ENCODE assay signal across 8 cellular contexts in genomic region chr10:24621035-24621795, GRCh38.
DNase-seq lines count a peak whose midpoint lies in the region; ATAC-seq, FAIRE-seq and TF ChIP-seq lines count a peak whose summit lies in the region.
"Not testable (repeated sequence)": the region's sequence is repeated elsewhere in the genome, so short reads cannot be mapped to it uniquely, and the experiment has no call there.

No MANE protein-coding gene starts in this region.

- H3K4me2 ChIP-seq in DOHH2 (ENCODE audit: low read length), result peak overlapping the region; percentile 61

- H3K4me3 Mint-ChIP-seq in CD4-positive, alpha-beta T cell, result peak overlapping the region; percentile 39
- H3K4me3 Mint-ChIP-seq in activated T-helper 1 cell treated with anti-CD3 and anti-CD28 coated beads, Interleukin-12 subunit alpha, Interleukin-12 subunit beta, Interleukin-2, Interleukin-4 antibody, amounts not matched to agents 30 ng/mL and 10 ng/mL and 1 ng/mL, durations not matched to agents 14 hours and 24 hours and 36 hours, result not testable (repeated sequence)
- peak overlapping the region in 4 of 10 donors; percentile 23 to 61 (median 52) for H3K4me3 Mint-ChIP-seq in naive thymus-derived CD8-positive, alpha-beta T cell

- intact Hi-C loops in CD4-positive, alpha-beta T cell (cut with DNase I, micrococcal nuclease), result loop anchor here in 1 of 2 experiments (5.0 kb wide), 1 partner anchor 261 kb away; no protein-coding TSS in a partner anchor
- intact Hi-C loops in activated T-helper 1 cell treated with anti-CD3 and anti-CD28 coated beads, Interleukin-12 subunit alpha, Interleukin-12 subunit beta, Interleukin-2, Interleukin-4 antibody, amounts not matched to agents 30 ng/mL and 10 ng/mL and 1 ng/mL, durations not matched to agents 14 hours and 24 hours and 36 hours (cut with micrococcal nuclease), result not testable (repeated sequence)

- not testable (repeated sequence) for ATAC-seq in CD4-positive, alpha-beta T cell (ENCODE audit: poor library complexity); naive thymus-derived CD8-positive, alpha-beta T cell
- ATAC-seq in RWPE2 (ENCODE audit: low read depth) (peak; percentile 47; the same call in 1 of the 3 replicates), esophagus mucosa (peak; percentile 46)

- not testable (repeated sequence) for H3K9me3 Mint-ChIP-seq in CD4-positive, alpha-beta T cell; activated T-helper 1 cell treated with anti-CD3 and anti-CD28 coated beads, Interleukin-12 subunit alpha, Interleukin-12 subunit beta, Interleukin-2, Interleukin-4 antibody, amounts not matched to agents 30 ng/mL and 10 ng/mL and 1 ng/mL, durations not matched to agents 14 hours and 24 hours and 36 hours; naive thymus-derived CD8-positive, alpha-beta T cell

- TF ChIP-seq CTCF in CD4-positive, alpha-beta T cell (IDR thresholded peaks at IDR 0.05); DOHH2 (IDR thresholded peaks at IDR 0.05; ENCODE audit: low read depth, low read length, poor library complexity, severe bottlenecking); RWPE2 (IDR thresholded peaks at IDR 0.05; ENCODE audit: poor library complexity, severe bottlenecking); bronchial epithelial cell (IDR thresholded peaks at IDR 0.05; ENCODE audit: insufficient read depth, low read length, severe bottlenecking): not testable (repeated sequence)

- peaks cover 63% of the 10 kb centered on the region for H3K4me1 Mint-ChIP-seq in CD4-positive, alpha-beta T cell (ENCODE audit: low read depth)
- H3K4me1 Mint-ChIP-seq in activated T-helper 1 cell treated with anti-CD3 and anti-CD28 coated beads, Interleukin-12 subunit alpha, Interleukin-12 subunit beta, Interleukin-2, Interleukin-4 antibody, amounts not matched to agents 30 ng/mL and 10 ng/mL and 1 ng/mL, durations not matched to agents 14 hours and 24 hours and 36 hours (ENCODE audit: low read depth), result peaks cover 40% of the 10 kb centered on the region
- H3K4me1 Mint-ChIP-seq in naive thymus-derived CD8-positive, alpha-beta T cell, result peaks cover 12 to 50% (median 40%) of the 10 kb centered on the region in 4 donors

- H3K27me3 Mint-ChIP-seq in CD4-positive, alpha-beta T cell; activated T-helper 1 cell treated with anti-CD3 and anti-CD28 coated beads, Interleukin-12 subunit alpha, Interleukin-12 subunit beta, Interleukin-2, Interleukin-4 antibody, amounts not matched to agents 30 ng/mL and 10 ng/mL and 1 ng/mL, durations not matched to agents 14 hours and 24 hours and 36 hours (ENCODE audit: insufficient read depth); naive thymus-derived CD8-positive, alpha-beta T cell: not testable (repeated sequence)

- H3K9ac ChIP-seq in subcutaneous abdominal adipose tissue (ENCODE audit: low read length in 5 of 5), result not testable (repeated sequence)

- H3K27ac ChIP-seq in CD4-positive, alpha-beta T cell (ENCODE audit: low read depth, low read length), result peak overlapping the region; percentile 39
- H3K27ac ChIP-seq in DOHH2 (ENCODE audit: low read depth, low read length), result peak overlapping the region; percentile 90; the same call in 1 of the 2 replicates
- H3K27ac ChIP-seq in RWPE2 (ENCODE audit: poor library complexity, severe bottlenecking), result not testable (repeated sequence)
- H3K27ac ChIP-seq in subcutaneous abdominal adipose tissue (ENCODE audit: low read depth, low read length), result peak overlapping the region; percentile 64

- H3K9me3 ChIP-seq in CD4-positive, alpha-beta T cell (ENCODE audit: control insufficient read depth, low read length); DOHH2 (ENCODE audit: control insufficient read depth, insufficient read depth, low read length); RWPE2 (ENCODE audit: severe bottlenecking); subcutaneous abdominal adipose tissue (ENCODE audit: control insufficient read depth in 5 of 5, low read length in 5 of 5): not testable (repeated sequence)

- H3K27ac Mint-ChIP-seq in CD4-positive, alpha-beta T cell, result peak overlapping the region; percentile 91
- peak overlapping the region; percentile 36 for H3K27ac Mint-ChIP-seq in activated T-helper 1 cell treated with anti-CD3 and anti-CD28 coated beads, Interleukin-12 subunit alpha, Interleukin-12 subunit beta, Interleukin-2, Interleukin-4 antibody, amounts not matched to agents 30 ng/mL and 10 ng/mL and 1 ng/mL, durations not matched to agents 14 hours and 24 hours and 36 hours
- peak overlapping the region; percentile 70 to 94 (median 90) for H3K27ac Mint-ChIP-seq in naive thymus-derived CD8-positive, alpha-beta T cell

- H3K9me2 ChIP-seq in DOHH2 (replicated peaks; ENCODE audit: control insufficient read depth, low read length), result not testable (repeated sequence)

- H4K20me1 ChIP-seq in DOHH2 (ENCODE audit: control insufficient read depth, insufficient read depth, low read depth, low read length), result not testable (repeated sequence)

- POLR2A ChIA-PET in CD4-positive, alpha-beta T cell (lab: Charles Lee), result interaction anchor here (0.8 to 3.6 kb wide), 11 partner anchors 9 to 459 kb away, joined by 3 to 55 read pairs (median 10); partner anchors contain the start of genes ARHGAP21, ENKUR, PRTFDC1 and THNSL1
- POLR2A ChIA-PET in naive thymus-derived CD8-positive, alpha-beta T cell (lab: Charles Lee), result interaction anchor here (0.6 to 2.2 kb wide), 4 partner anchors 9 to 277 kb away, joined by 3 to 15 read pairs (median 6); partner anchors contain the start of gene ARHGAP21

- H3K27me3 ChIP-seq in CD4-positive, alpha-beta T cell (ENCODE audit: control insufficient read depth, insufficient read depth, low read length); DOHH2 (ENCODE audit: control insufficient read depth, low read length); RWPE2 (ENCODE audit: insufficient read depth, poor library complexity, severe bottlenecking); bronchial epithelial cell (ENCODE audit: control insufficient read depth, insufficient read depth, low read length); subcutaneous abdominal adipose tissue (ENCODE audit: control insufficient read depth in 5 of 5, insufficient read depth in 4 of 5, low read length in 5 of 5): not testable (repeated sequence)

- peaks cover 16% of the 10 kb centered on the region for H3F3A ChIP-seq in DOHH2 (ENCODE audit: control insufficient read depth, insufficient read depth)

- peaks cover 19% of the 10 kb centered on the region for H3K36me3 Mint-ChIP-seq in CD4-positive, alpha-beta T cell (ENCODE audit: low read depth)
- peaks cover 14% of the 10 kb centered on the region for H3K36me3 Mint-ChIP-seq in activated T-helper 1 cell treated with anti-CD3 and anti-CD28 coated beads, Interleukin-12 subunit alpha, Interleukin-12 subunit beta, Interleukin-2, Interleukin-4 antibody, amounts not matched to agents 30 ng/mL and 10 ng/mL and 1 ng/mL, durations not matched to agents 14 hours and 24 hours and 36 hours (ENCODE audit: low read depth)
- not testable (repeated sequence) for H3K36me3 Mint-ChIP-seq in naive thymus-derived CD8-positive, alpha-beta T cell

- peaks cover 53% of the 10 kb centered on the region for H3K4me1 ChIP-seq in DOHH2 (ENCODE audit: control insufficient read depth, low read length)
- H3K4me1 ChIP-seq in RWPE2 (ENCODE audit: insufficient read depth, poor library complexity, severe bottlenecking), result peaks cover 16% of the 10 kb centered on the region
- peaks cover 0 to 21% (median 14%) of the 10 kb centered on the region in 5 donors for H3K4me1 ChIP-seq in subcutaneous abdominal adipose tissue (ENCODE audit: control insufficient read depth in 5 of 5, insufficient read depth in 5 of 5, low read length in 5 of 5)

- CTCF ChIA-PET in CD4-positive, alpha-beta T cell (lab: Charles Lee), result interaction anchor here (1.0 to 1.8 kb wide), 2 partner anchors 8 to 460 kb away, joined by 4 read pairs; no protein-coding TSS in a partner anchor

- H3K4me3 ChIP-seq in DOHH2 (ENCODE audit: low read length); RWPE2 (ENCODE audit: severe bottlenecking); bronchial epithelial cell (ENCODE audit: low read depth, low read length); subcutaneous abdominal adipose tissue (ENCODE audit: low read depth in 1 of 5, low read length in 5 of 5): not testable (repeated sequence)

- not testable (repeated sequence) for H3K79me2 ChIP-seq in DOHH2 (ENCODE audit: control insufficient read depth, low read length)

- H3K36me3 ChIP-seq in DOHH2 (ENCODE audit: control insufficient read depth, low read length) (peaks cover 10% of the 10 kb centered on the region), RWPE2 (ENCODE audit: low read depth) (peaks cover 28% of the 10 kb centered on the region), subcutaneous abdominal adipose tissue (ENCODE audit: control insufficient read depth in 5 of 5, insufficient read depth in 5 of 5, low read length in 5 of 5) (peaks cover 0 to 11% (median 7%) of the 10 kb centered on the region in 5 donors)
- not testable (repeated sequence) for H3K36me3 ChIP-seq in bronchial epithelial cell (ENCODE audit: control insufficient read depth, insufficient read depth, low read length)

- not testable (repeated sequence) for DNase-seq in CD4-positive, alpha-beta T cell; RWPE2 (ENCODE audit: low spot score); activated T-helper 1 cell treated with anti-CD3 and anti-CD28 coated beads, Interleukin-12 subunit alpha, Interleukin-12 subunit beta, Interleukin-2, Interleukin-4 antibody, amounts not matched to agents 30 ng/mL and 10 ng/mL and 1 ng/mL, durations not matched to agents 14 hours and 24 hours and 36 hours (ENCODE audit: low spot score); naive thymus-derived CD8-positive, alpha-beta T cell
- DNase-seq in bronchial epithelial cell (ENCODE audit: low read depth), result peak; percentile 55

- FAIRE-seq in bronchial epithelial cell (lab: Jason Lieb, UNC), result peak; percentile 99

Comparison
In these comparisons a context has a peak if more than half of its experiments do, and no peak if none do; other contexts are left out.
1. H3K27ac Mint-ChIP-seq: peak in every context shown above with its lines; median percentile 91 in CD4-positive, alpha-beta T cell; 90 in naive thymus-derived CD8-positive, alpha-beta T cell; 36 in activated T-helper 1 cell treated with anti-CD3 and anti-CD28 coated beads, Interleukin-12 subunit alpha, Interleukin-12 subunit beta, Interleukin-2, Interleukin-4 antibody, amounts not matched to agents 30 ng/mL and 10 ng/mL and 1 ng/mL, durations not matched to agents 14 hours and 24 hours and 36 hours.